In genomic region chr10:7417103-7417623, GRCh38 we compare ENCODE assay signal across 8 cellular contexts. TPM values are rescaled to one million over a fixed set of nuclear protein-coding genes. Genes with fewer than 3 reads are reported as not detected.
DNase-seq lines count a peak whose midpoint lies in the region; ATAC-seq and TF ChIP-seq lines count a peak whose summit lies in the region.

No MANE protein-coding gene starts in this region.

- H3K36me3 ChIP-seq in BE2C (no peaks in the 10 kb centered on the region), HCT116 (ENCODE audit: control insufficient read depth in 1 of 2, insufficient read depth in 2 of 2, low read length in 2 of 2) (no peaks in the 10 kb centered on the region)

- in situ Hi-C loops in astrocyte of the cerebellum (cut with HindIII; ENCODE audit: low sequenced_read_pairs) = no loop called here

- CTCF ChIA-PET in HCT116 (lab: Charles Lee) = interaction anchor here (0.9 to 1.2 kb wide), 2 partner anchors 296 to 739 kb away, joined by 3 to 5 read pairs; no protein-coding TSS in a partner anchor

- H3K27ac ChIP-seq in HCT116 (ENCODE audit: low read depth, low read length) = no peak overlapping the region

- no peaks in the 10 kb centered on the region for H3K79me2 ChIP-seq in HCT116 (ENCODE audit: insufficient read depth, low read length)

- no peaks in the 10 kb centered on the region for H3K9me2 ChIP-seq in HCT116 (ENCODE audit: insufficient read depth)

- H3K27me3 ChIP-seq in BE2C (peaks cover 31% of the 10 kb centered on the region), HCT116 (ENCODE audit: insufficient read depth, low read length) (peaks cover 24% of the 10 kb centered on the region)

- TF ChIP-seq CTCF in BE2C (IDR thresholded peaks at IDR 0.05; ENCODE audit: low read depth, low read length) (peak; percentile 46), HCT116 (IDR thresholded peaks at IDR 0.05 in 2 of 3, conservative IDR thresholded peaks at IDR 0.05 in 1 of 3; ENCODE audit: borderline replicate concordance in 1 of 3, insufficient read depth in 1 of 3, low read depth in 2 of 3, low read length in 2 of 3) (peak; percentile 15 to 58 (median 55); a peak in 4 of 6 replicates), astrocyte of the cerebellum (IDR thresholded peaks at IDR 0.05; ENCODE audit: low read depth, low read length, missing control alignments) (peak; percentile 28)

- H3K9ac ChIP-seq in HCT116 (ENCODE audit: low read length) = no peak overlapping the region

- no peak overlapping the region for H2AFZ ChIP-seq in HCT116 (ENCODE audit: low read depth, low read length, poor library complexity, severe bottlenecking)

- no peak overlapping the region for H3K4me3 ChIP-seq in BE2C (ENCODE audit: low read depth, low read length)
- H3K4me3 ChIP-seq in HCT116 (replicated peaks in 1 of 2; ENCODE audit: low read depth in 1 of 2, low read length in 2 of 2) = no peak overlapping the region
- no peak overlapping the region for H3K4me3 ChIP-seq in astrocyte of the cerebellum (ENCODE audit: low read depth, low read length)

- intact Hi-C loops in HCT116 (cut with micrococcal nuclease) = loop anchor here (1.0 to 10.0 kb wide), 7 partner anchors 156 to 1002 kb away; no protein-coding TSS in a partner anchor

- H3K4me1 ChIP-seq in BE2C = no peaks in the 10 kb centered on the region
- no peaks in the 10 kb centered on the region for H3K4me1 ChIP-seq in HCT116 (ENCODE audit: control insufficient read depth in 1 of 2, insufficient read depth in 2 of 2, low read length in 2 of 2)

- POLR2A ChIA-PET in HCT116 (lab: Charles Lee) = no interaction called here

- H3K9me3 ChIP-seq in BE2C (no peaks in the 10 kb centered on the region), HCT116 (ENCODE audit: control insufficient read depth in 1 of 2, insufficient read depth in 1 of 2, low read depth in 1 of 2, low read length in 2 of 2) (no peaks in the 10 kb centered on the region)

- BruUV-seq in HCT116 (replicated peaks; lab: Mats Ljungman, UMichigan) = no TSS peak

- no peaks in the 10 kb centered on the region; the same call in 1 of the 2 replicates for H4K20me1 ChIP-seq in HCT116 (ENCODE audit: insufficient read depth)

- no peak overlapping the region for H3K4me2 ChIP-seq in HCT116 (ENCODE audit: low read length)

- RAD21 ChIA-PET in HCT116 (lab: Charles Lee; ENCODE audit: low non-redundant PET in 1 of 2, low total read pairs in 2 of 2, uncharacterized antibody in 2 of 2, unreplicated experiment in 2 of 2) = no interaction called here

- no peak for TF ChIP-seq POLR2A in HCT116 (IDR thresholded peaks at IDR 0.05; ENCODE audit: borderline replicate concordance, extremely low read depth, insufficient read depth, insufficient read length)

- ATAC-seq in HCT116 = no peak
- ATAC-seq in GM21786 (IDR thresholded peaks at IDR 0.05; ENCODE audit: unreplicated experiment) = no peak
- ATAC-seq in GM19397 (IDR thresholded peaks at IDR 0.05; ENCODE audit: unreplicated experiment) = no peak

- peak; percentile 71 for TF ChIP-seq RAD21 in HCT116 (IDR thresholded peaks at IDR 0.05; ENCODE audit: low read depth)

- no peak for DNase-seq in BE2C
- DNase-seq in HCT116 (ENCODE audit: low read depth, low spot score) = peak; percentile 18
- peak; percentile 53 for DNase-seq in astrocyte of the cerebellum (ENCODE audit: low read depth)
- DNase-seq in lung microvascular endothelial cell (ENCODE audit: low read depth in 2 of 2) = peak; percentile 57 to 67
- no peak for DNase-seq in effector CD8-positive, alpha-beta T cell (lab: John Stamatoyannopoulos, UW)
- DNase-seq in NCI-H187 (lab: John Stamatoyannopoulos, UW) = no peak

TF ChIP-seq in HCT116, 20 proteins besides CTCF, POLR2A, EP300 and RAD21:
- TF ChIP-seq SIN3A (IDR thresholded peaks at IDR 0.05; ENCODE audit: low read depth) (no peak), ATF3 (IDR thresholded peaks at IDR 0.05) (no peak), EZH2phosphoT487 (IDR thresholded peaks at IDR 0.05; ENCODE audit: borderline replicate concordance) (no peak), ZNF274 (IDR thresholded peaks at IDR 0.05; ENCODE audit: low read depth, low read length) (no peak), EZH2 (IDR thresholded peaks at IDR 0.05) (no peak), MAX (IDR thresholded peaks at IDR 0.05) (no peak), ELF1 (IDR thresholded peaks at IDR 0.05; ENCODE audit: borderline replicate concordance, low read depth) (no peak), CEBPB (IDR thresholded peaks at IDR 0.05; ENCODE audit: low read depth) (no peak), JUND (IDR thresholded peaks at IDR 0.05) (no peak), POLR2AphosphoS5 (IDR thresholded peaks at IDR 0.05; ENCODE audit: low read depth, low read length) (no peak), FOSL1 (IDR thresholded peaks at IDR 0.05; ENCODE audit: low read depth) (no peak), YY1 (IDR thresholded peaks at IDR 0.05; ENCODE audit: extremely low read depth, insufficient replicate concordance, low read depth, low read length) (no peak), EGR1 (IDR thresholded peaks at IDR 0.05; ENCODE audit: low read depth) (no peak)
TF ChIP-seq in HCT116: peak in this region for 0.

RNA-seq across cellular contexts. Expression of gene SFMBT2, which starts 6.3 kb away (rescaled TPM):
- 14.7 TPM for polyA plus RNA-seq in BE2C (2012; ENCODE audit: insufficient read depth, insufficient read length, low read depth)
- total RNA-seq in HCT116 (2021; ENCODE audit: unreplicated experiment) (0.02 TPM), lung microvascular endothelial cell (0.65 and 1.6 TPM in 2 replicates)
- not detected in 2 replicates for polyA plus RNA-seq in HCT116 (2012)

Comparison
In these comparisons a context has a peak if more than half of its experiments do, and no peak if none do; other contexts are left out.
1. DNase-seq: peak in HCT116 (single experiment), astrocyte of the cerebellum (single experiment) and lung microvascular endothelial cell (2 of 2); none in BE2C (single experiment), effector CD8-positive, alpha-beta T cell (single experiment) and NCI-H187 (0 of 2).
2. Peak in every context shown above with its lines, with median percentiles within 50 percentile points of each other: CTCF ChIP-seq.